8 cellular contexts compared by ENCODE assay signal in the genomic region with DNA sequence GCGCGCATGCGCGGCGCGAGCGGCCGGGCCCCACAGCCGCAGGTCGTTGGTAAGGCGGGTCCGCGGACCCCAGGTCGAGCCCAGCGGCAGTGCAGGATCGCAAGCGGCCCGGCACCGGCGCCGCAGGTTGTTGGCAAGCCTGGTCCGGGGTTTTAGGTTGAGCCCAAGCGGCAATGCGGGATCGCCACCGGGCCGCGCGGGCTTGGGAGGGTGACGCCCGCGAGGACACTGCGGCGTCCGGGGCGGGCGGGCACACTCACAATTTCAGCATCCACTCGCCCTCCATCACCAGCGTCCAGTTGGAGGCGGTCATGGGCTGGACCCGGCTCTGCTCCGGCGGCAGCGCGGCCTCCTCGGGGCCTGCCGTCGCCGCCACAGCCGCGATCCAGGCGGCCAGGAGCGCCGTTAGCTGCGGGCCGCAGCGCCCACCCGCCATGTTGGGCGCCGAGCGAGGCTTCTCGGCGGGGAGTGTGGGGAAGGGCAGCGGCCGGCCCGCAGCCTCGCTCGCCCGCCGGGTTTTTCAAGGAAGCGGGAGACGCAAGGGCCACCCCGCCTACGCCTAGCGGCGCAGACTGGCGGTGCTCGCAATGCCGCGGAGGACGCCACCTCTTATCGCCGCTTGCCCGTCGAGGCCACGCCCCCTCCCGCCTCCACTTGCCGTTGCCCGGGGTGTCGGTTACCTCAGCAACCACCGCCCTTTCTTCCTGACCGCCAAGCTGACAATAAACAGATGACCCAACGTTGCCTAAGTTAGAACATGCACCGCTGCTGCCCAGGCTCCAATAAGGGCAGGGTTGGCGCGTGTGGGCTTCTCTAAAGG. TPM values are rescaled to one million over a fixed set of nuclear protein-coding genes. Genes with fewer than 3 reads are reported as not detected.
DNase-seq lines count a peak whose midpoint lies in the region; ATAC-seq and TF ChIP-seq lines count a peak whose summit lies in the region.

A gene with protein sequence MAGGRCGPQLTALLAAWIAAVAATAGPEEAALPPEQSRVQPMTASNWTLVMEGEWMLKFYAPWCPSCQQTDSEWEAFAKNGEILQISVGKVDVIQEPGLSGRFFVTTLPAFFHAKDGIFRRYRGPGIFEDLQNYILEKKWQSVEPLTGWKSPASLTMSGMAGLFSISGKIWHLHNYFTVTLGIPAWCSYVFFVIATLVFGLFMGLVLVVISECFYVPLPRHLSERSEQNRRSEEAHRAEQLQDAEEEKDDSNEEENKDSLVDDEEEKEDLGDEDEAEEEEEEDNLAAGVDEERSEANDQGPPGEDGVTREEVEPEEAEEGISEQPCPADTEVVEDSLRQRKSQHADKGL (minus strand): TSS at position 584 of the 820 bp plus-strand sequence. CDS start 148 bp downstream, at position 436.

- TF ChIP-seq CTCF in WERI-Rb-1 (IDR thresholded peaks at IDR 0.05; ENCODE audit: low read depth, low read length) = peak; percentile 56
- peak; percentile 4 to 39 for TF ChIP-seq CTCF in mammary epithelial cell (conservative IDR thresholded peaks at IDR 0.05 in 1 of 2, IDR thresholded peaks at IDR 0.05 in 1 of 2; ENCODE audit: extremely low read depth in 1 of 2, insufficient read depth in 1 of 2, low read depth in 1 of 2, low read length in 2 of 2)
- peak; percentile 10 for TF ChIP-seq CTCF in smooth muscle cell (IDR thresholded peaks at IDR 0.05; ENCODE audit: borderline replicate concordance, insufficient read depth, poor library complexity, severe bottlenecking)

- peak within 1 kb of the TSS; percentile 90 for H2AFZ ChIP-seq in mammary epithelial cell (ENCODE audit: low read depth, low read length)
- peak within 1 kb of the TSS; percentile 96 for H2AFZ ChIP-seq in smooth muscle cell (ENCODE audit: low read depth)

- no peaks in the 10 kb centered on the region for H4K20me1 ChIP-seq in mammary epithelial cell (ENCODE audit: insufficient read depth, low read length)
- H4K20me1 ChIP-seq in smooth muscle cell (ENCODE audit: low read depth) = peaks cover 6% of the 10 kb centered on the region

- DNase-seq in ACHN (peak; percentile 90), NCI-H2171 (lab: John Stamatoyannopoulos, UW) (peak; percentile 95), WERI-Rb-1 (peak; percentile 98), mammary epithelial cell (peak; percentile 94), iPS-NIHi11 (ENCODE audit: low spot score) (peak; percentile 95), smooth muscle cell (lab: John Stamatoyannopoulos, UW; ENCODE audit: unreplicated experiment) (peak; percentile 76)

- BruUV-seq in mammary epithelial cell (replicated peaks; lab: Mats Ljungman, UMichigan) = no TSS peak

- CTCF ChIA-PET in mammary epithelial cell (lab: Charles Lee; ENCODE audit: low non-redundant PET) = no interaction called here

- H3K9ac ChIP-seq in mammary epithelial cell (ENCODE audit: insufficient read depth, low read length) (peak within 1 kb of the TSS; percentile 78), smooth muscle cell (ENCODE audit: low read depth) (peak within 1 kb of the TSS; percentile 88)

- peak within 1 kb of the TSS; percentile 70 for H3K4me3 ChIP-seq in WERI-Rb-1 (ENCODE audit: low read depth, low read length)
- H3K4me3 ChIP-seq in mammary epithelial cell (replicated peaks in 1 of 3; ENCODE audit: insufficient read depth in 1 of 3, low read depth in 2 of 3, low read length in 3 of 3) = peak within 1 kb of the TSS; percentile 80 to 85 (median 85)
- H3K4me3 ChIP-seq in smooth muscle cell = peak within 1 kb of the TSS; percentile 83

- H3K9me3 ChIP-seq in WERI-Rb-1 (ENCODE audit: severe bottlenecking) (no peaks in the 10 kb centered on the region), mammary epithelial cell (replicated peaks; ENCODE audit: insufficient read depth, low read length) (no peaks in the 10 kb centered on the region), smooth muscle cell (replicated peaks; ENCODE audit: low read depth) (no peaks in the 10 kb centered on the region)

- peaks cover 17% of the 10 kb centered on the region for H3K4me1 ChIP-seq in mammary epithelial cell (ENCODE audit: insufficient read depth, low read length)
- H3K4me1 ChIP-seq in smooth muscle cell (ENCODE audit: low read depth) = peaks cover 8% of the 10 kb centered on the region

- H3K79me2 ChIP-seq in mammary epithelial cell (ENCODE audit: insufficient read depth, low read length) = peaks cover 29% of the 10 kb centered on the region
- H3K79me2 ChIP-seq in smooth muscle cell (ENCODE audit: low read depth) = peaks cover 14% of the 10 kb centered on the region

- dilution Hi-C loops in mammary epithelial cell (cut with HindIII; ENCODE audit: low sequenced_read_pairs) = no loop called here

- intact Hi-C loops in mammary epithelial cell (cut with micrococcal nuclease) = loop anchor here (5.0 kb wide), 1 partner anchor 82 kb away; no protein-coding TSS in a partner anchor

- H3K36me3 ChIP-seq in WERI-Rb-1 = no peaks in the 10 kb centered on the region
- H3K36me3 ChIP-seq in mammary epithelial cell (ENCODE audit: insufficient read depth, low read length) = no peaks in the 10 kb centered on the region
- H3K36me3 ChIP-seq in smooth muscle cell (ENCODE audit: low read depth) = no peaks in the 10 kb centered on the region

- H3K27me3 ChIP-seq in WERI-Rb-1 (ENCODE audit: insufficient read depth, low read depth, severe bottlenecking) (no peaks in the 10 kb centered on the region), mammary epithelial cell (ENCODE audit: insufficient read depth, low read length) (no peaks in the 10 kb centered on the region), smooth muscle cell (ENCODE audit: low read depth) (no peaks in the 10 kb centered on the region)

- no peaks in the 10 kb centered on the region for H3F3A ChIP-seq in smooth muscle cell (ENCODE audit: low read depth)

- ATAC-seq in GM18867 (IDR thresholded peaks at IDR 0.05; ENCODE audit: unreplicated experiment) (peak; percentile 91), HG03103 (IDR thresholded peaks at IDR 0.05; ENCODE audit: low read depth, unreplicated experiment) (peak; percentile 85)

- H3K27ac ChIP-seq in WERI-Rb-1 = peak within 1 kb of the TSS; percentile 95
- H3K27ac ChIP-seq in mammary epithelial cell (ENCODE audit: insufficient read depth, low read depth, low read length) = peak within 1 kb of the TSS; percentile 84
- peak within 1 kb of the TSS; percentile 85 for H3K27ac ChIP-seq in smooth muscle cell (ENCODE audit: low read depth)

- in situ Hi-C loops in ACHN (cut with HindIII; ENCODE audit: low pct_ligation_motif_present, low pct_unique_long_range_greater_than_20kb, low sequenced_read_pairs) = no loop called here
- in situ Hi-C loops in mammary epithelial cell (cut with MboI; ENCODE audit: low sequenced_read_pairs in 2 of 2) = loop anchor here in 1 of 2 donors (25.0 kb wide), 1 partner anchor 107 kb away; no protein-coding TSS in a partner anchor

- under 1% methylated on average over 21 of the region's 96 CpGs for whole genome bisulfite sequencing in mammary epithelial cell (ENCODE audit: low coverage, missing lambda C conversion rate)
- WGBS in smooth muscle cell (ENCODE audit: low lambda C conversion rate) = under 1% methylated on average over 84 of the region's 96 CpGs

- H3K4me2 ChIP-seq in mammary epithelial cell (ENCODE audit: insufficient read depth, low read depth, low read length) (peak within 1 kb of the TSS; percentile 90), smooth muscle cell (peak within 1 kb of the TSS; percentile 96)

RNA-seq across cellular contexts. Expression of the gene that starts here (rescaled TPM):
- 10 to 100 TPM; 30.2 to 38.3 TPM for total RNA-seq in mammary epithelial cell
- polyA plus RNA-seq in mammary epithelial cell = 13.3 TPM
- polyA minus RNA-seq in mammary epithelial cell = 8.9 TPM
- 13.7 and 13.9 TPM in 2 replicates for total RNA-seq in smooth muscle cell
- 14.1 and 21.5 TPM in 2 replicates for polyA plus RNA-seq in smooth muscle cell

Comparison
In these comparisons a context has a peak if more than half of its experiments do, and no peak if none do; other contexts are left out.
1. Peak in every context shown above with its lines: DNase-seq, ATAC-seq, H3K4me3 ChIP-seq and H3K27ac ChIP-seq.